8 cellular contexts compared by ENCODE assay signal in genomic region chrX:85052636-85053343, GRCh38. TPM values are rescaled to one million over a fixed set of nuclear protein-coding genes. Genes with fewer than 3 reads are reported as not detected.
DNase-seq lines count a peak whose midpoint lies in the region; ATAC-seq and TF ChIP-seq lines count a peak whose summit lies in the region.

No MANE protein-coding gene starts in this region.

- ATAC-seq in HG03442 (IDR thresholded peaks at IDR 0.05; ENCODE audit: unreplicated experiment) (no peak), HG03095 (IDR thresholded peaks at IDR 0.05; ENCODE audit: unreplicated experiment) (no peak)

- H3K36me3 Mint-ChIP-seq in CD14-positive monocyte = peaks cover 0 to 4% of the 10 kb centered on the region in 2 donors
- H3K36me3 Mint-ChIP-seq in activated T-helper 2 cell treated with anti-CD3 and anti-CD28 coated beads, Interferon-gamma antibody, Interleukin-2, Interleukin-4, amounts not matched to agents 10 μg/mL and 5 μg/mL and 100 μg/mL, durations not matched to agents 14 hours and 24 hours and 36 hours (ENCODE audit: low read depth) = no peaks in the 10 kb centered on the region

- no peaks in the 10 kb centered on the region for H3K4me1 Mint-ChIP-seq in CD14-positive monocyte
- no peaks in the 10 kb centered on the region for H3K4me1 Mint-ChIP-seq in activated T-helper 2 cell treated with anti-CD3 and anti-CD28 coated beads, Interferon-gamma antibody, Interleukin-2, Interleukin-4, amounts not matched to agents 10 μg/mL and 5 μg/mL and 100 μg/mL, durations not matched to agents 14 hours and 24 hours and 36 hours (ENCODE audit: low read depth)

- intact Hi-C loops in CD14-positive monocyte (cut with micrococcal nuclease) = no loop called here
- intact Hi-C loops in activated T-helper 2 cell treated with anti-CD3 and anti-CD28 coated beads, Interferon-gamma antibody, Interleukin-2, Interleukin-4, amounts not matched to agents 10 μg/mL and 5 μg/mL and 100 μg/mL, durations not matched to agents 14 hours and 24 hours and 36 hours (cut with micrococcal nuclease) = loop anchor here (2.0 kb wide), 1 partner anchor 324 kb away; no protein-coding TSS in a partner anchor

- H3K4me3 ChIP-seq in HFF-Myc (replicated peaks; ENCODE audit: low read depth, low read length) = no peak overlapping the region

- H3K9me3 Mint-ChIP-seq in CD14-positive monocyte = no peaks in the 10 kb centered on the region
- H3K9me3 Mint-ChIP-seq in activated T-helper 2 cell treated with anti-CD3 and anti-CD28 coated beads, Interferon-gamma antibody, Interleukin-2, Interleukin-4, amounts not matched to agents 10 μg/mL and 5 μg/mL and 100 μg/mL, durations not matched to agents 14 hours and 24 hours and 36 hours = no peaks in the 10 kb centered on the region

- DNase-seq in CD14-positive monocyte (ENCODE audit: low spot score) = no peak
- peak; percentile 6 for DNase-seq in HFF-Myc (ENCODE audit: extremely low read depth, low read depth)
- DNase-seq in astrocyte of the hippocampus (ENCODE audit: low read depth, low spot score) = peak; percentile 39
- peak; percentile 9 for DNase-seq in medulla oblongata (ENCODE audit: extremely low spot score)
- DNase-seq in activated T-helper 2 cell treated with anti-CD3 and anti-CD28 coated beads, Interferon-gamma antibody, Interleukin-2, Interleukin-4, amounts not matched to agents 10 μg/mL and 5 μg/mL and 100 μg/mL, durations not matched to agents 14 hours and 24 hours and 36 hours (ENCODE audit: low spot score) = no peak
- DNase-seq in effector CD8-positive, alpha-beta T cell (lab: John Stamatoyannopoulos, UW) = no peak

- no peak overlapping the region for H3K27ac Mint-ChIP-seq in CD14-positive monocyte
- H3K27ac Mint-ChIP-seq in activated T-helper 2 cell treated with anti-CD3 and anti-CD28 coated beads, Interferon-gamma antibody, Interleukin-2, Interleukin-4, amounts not matched to agents 10 μg/mL and 5 μg/mL and 100 μg/mL, durations not matched to agents 14 hours and 24 hours and 36 hours = no peak overlapping the region

- TF ChIP-seq CTCF in CD14-positive monocyte (IDR thresholded peaks at IDR 0.05) (peak; percentile 8), HFF-Myc (IDR thresholded peaks at IDR 0.05; ENCODE audit: low read depth, low read length, missing control alignments) (peak; percentile 8)

- H3K27me3 Mint-ChIP-seq in CD14-positive monocyte (ENCODE audit: low read depth in 3 of 3) = no peaks in the 10 kb centered on the region
- no peaks in the 10 kb centered on the region for H3K27me3 Mint-ChIP-seq in activated T-helper 2 cell treated with anti-CD3 and anti-CD28 coated beads, Interferon-gamma antibody, Interleukin-2, Interleukin-4, amounts not matched to agents 10 μg/mL and 5 μg/mL and 100 μg/mL, durations not matched to agents 14 hours and 24 hours and 36 hours (ENCODE audit: low read depth)

- no peak overlapping the region for H3K4me3 Mint-ChIP-seq in CD14-positive monocyte
- H3K4me3 Mint-ChIP-seq in activated T-helper 2 cell treated with anti-CD3 and anti-CD28 coated beads, Interferon-gamma antibody, Interleukin-2, Interleukin-4, amounts not matched to agents 10 μg/mL and 5 μg/mL and 100 μg/mL, durations not matched to agents 14 hours and 24 hours and 36 hours (ENCODE audit: low read depth) = no peak overlapping the region

RNA-seq across cellular contexts. Expression of gene APOOL, which starts 49.1 kb away (rescaled TPM):
- polyA plus RNA-seq in CD14-positive monocyte = 1 to 10 TPM; 2.8 to 4.7 TPM
- total RNA-seq in activated T-helper 2 cell treated with anti-CD3 and anti-CD28 coated beads, Interferon-gamma antibody, Interleukin-2, Interleukin-4, amounts not matched to agents 10 μg/mL and 5 μg/mL and 100 μg/mL, durations not matched to agents 14 hours and 24 hours and 36 hours = 19.9 and 20.0 TPM in 2 replicates

Comparison
In these comparisons a context has a peak if more than half of its experiments do, and no peak if none do; other contexts are left out.
1. DNase-seq: peak in HFF-Myc (single experiment), astrocyte of the hippocampus (single experiment) and medulla oblongata (single experiment); none in CD14-positive monocyte (single experiment), activated T-helper 2 cell treated with anti-CD3 and anti-CD28 coated beads, Interferon-gamma antibody, Interleukin-2, Interleukin-4, amounts not matched to agents 10 μg/mL and 5 μg/mL and 100 μg/mL, durations not matched to agents 14 hours and 24 hours and 36 hours (single experiment) and effector CD8-positive, alpha-beta T cell (single experiment).